ENCODE assay signal across 29 cellular contexts in the genomic region with DNA sequence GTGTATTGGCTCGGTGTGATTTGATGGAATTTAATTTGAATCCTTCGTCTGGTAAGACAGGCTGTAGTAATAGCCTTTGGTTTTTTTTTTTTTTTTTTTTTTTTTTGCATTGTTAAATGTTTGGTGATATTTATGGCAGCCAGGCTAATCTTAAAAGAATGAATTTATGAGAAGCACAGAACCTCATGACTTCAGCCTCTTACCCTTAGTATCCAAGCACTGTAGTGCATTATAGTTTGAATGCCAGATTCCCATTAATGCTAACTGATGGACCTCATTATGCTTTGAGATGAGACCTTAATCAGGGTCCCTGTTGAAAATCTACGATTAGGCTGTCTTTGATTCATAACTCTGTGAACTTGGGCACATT.
"Had no signal": no experiment of that assay in that cellular context is flagged by ENCODE, and none has a peak within 500 bp of the region (broad histone marks: within the 10 kb centered on the region; RNA-seq: fewer than 3 reads in every experiment).

No MANE protein-coding gene starts in this region.

- ATAC-seq: activated CD4-positive, alpha-beta T cell treated with anti-CD3 and anti-CD28 coated beads for 36 hours; activated CD8-positive, alpha-beta memory T cell treated with anti-CD3 and anti-CD28 coated beads, Interleukin-2, amount 10 ng/mL, durations not matched to agents 7 days and 5 days; activated CD8-positive, alpha-beta T cell treated with anti-CD3 and anti-CD28 coated beads, Interleukin-2, amount 10 ng/mL, durations not matched to agents 7 days and 5 days; activated naive CD4-positive, alpha-beta T cell treated with anti-CD3 and anti-CD28 coated beads, Interleukin-2, amount 50 U/mL, for 72 hours; body of pancreas; effector memory CD8-positive, alpha-beta T cell; left lobe of liver; mucosa of descending colon; natural killer cell treated with Interleukin-12 subunit alpha and Interleukin-12 subunit beta and Interleukin-15 and Interleukin-18, amount 100 ng/mL, for 72 hours; stimulated activated effector memory CD8-positive, alpha-beta T cell treated with anti-CD3 and anti-CD28 coated beads, Interleukin-12 subunit alpha, Interleukin-12 subunit beta, amount 100 ng/mL, for 72 hours; upper lobe of right lung had no signal

- H3K4me1 ChIP-seq: upper lobe of right lung had no signal

- H3K4me3 Mint-ChIP-seq: activated CD4-positive, alpha-beta T cell treated with anti-CD3 and anti-CD28 coated beads for 36 hours; activated CD8-positive, alpha-beta memory T cell treated with anti-CD3 and anti-CD28 coated beads, Interleukin-2, amount 10 ng/mL, durations not matched to agents 7 days and 5 days; activated CD8-positive, alpha-beta T cell treated with anti-CD3 and anti-CD28 coated beads, Interleukin-2, amount 10 ng/mL, durations not matched to agents 7 days and 5 days; effector memory CD8-positive, alpha-beta T cell; immature natural killer cell; natural killer cell treated with Interleukin-12 subunit alpha and Interleukin-12 subunit beta and Interleukin-15 and Interleukin-18, amount 100 ng/mL, for 72 hours; stimulated activated effector memory CD8-positive, alpha-beta T cell treated with anti-CD3 and anti-CD28 coated beads, Interleukin-12 subunit alpha, Interleukin-12 subunit beta, amount 100 ng/mL, for 72 hours; stimulated activated naive CD8-positive, alpha-beta T cell treated with anti-CD3 and anti-CD28 coated beads, Interleukin-15, Interleukin-2, amounts not matched to agents 100 ng/mL and 50 ng/mL, for 24 hours; T-helper 2 cell treated with Interferon-gamma antibody and Interleukin-4, amounts not matched to agents 5 μg/mL and 100 μg/mL, for 36 hours had no signal

- H3K27ac ChIP-seq: body of pancreas, cardiac muscle cell, coronary artery, ovary, thyroid gland, upper lobe of right lung had no signal

- H3K4me3 ChIP-seq: body of pancreas, cardiac muscle cell, coronary artery, heart left ventricle, lung, mucosa of descending colon, ovary, sigmoid colon, thyroid gland, upper lobe of right lung had no signal

- H3K4me1 Mint-ChIP-seq: activated CD8-positive, alpha-beta memory T cell treated with anti-CD3 and anti-CD28 coated beads, Interleukin-2, amount 10 ng/mL, durations not matched to agents 7 days and 5 days; immature natural killer cell; stimulated activated effector memory CD8-positive, alpha-beta T cell treated with anti-CD3 and anti-CD28 coated beads, Interleukin-12 subunit alpha, Interleukin-12 subunit beta, amount 100 ng/mL, for 72 hours had no signal

- H3K9me3 ChIP-seq: body of pancreas, heart left ventricle, mucosa of descending colon, ovary, sigmoid colon, thyroid gland, upper lobe of right lung had no signal

- DNase-seq: activated CD4-positive, alpha-beta T cell treated with anti-CD3 and anti-CD28 coated beads for 36 hours; activated CD4-positive, CD25-positive, alpha-beta regulatory T cell; activated CD8-positive, alpha-beta memory T cell treated with anti-CD3 and anti-CD28 coated beads, Interleukin-2, amount 10 ng/mL, durations not matched to agents 7 days and 5 days; activated CD8-positive, alpha-beta T cell treated with anti-CD3 and anti-CD28 coated beads, Interleukin-2, amount 10 ng/mL, durations not matched to agents 7 days and 5 days; activated naive CD4-positive, alpha-beta T cell; activated T-cell treated with anti-CD3 and anti-CD28 coated beads, Interleukin-2, amount 50 U/mL, for 48 hours; body of pancreas; effector memory CD8-positive, alpha-beta T cell; heart left ventricle; immature natural killer cell; kidney; mucosa of descending colon; ovary; sigmoid colon; small intestine; stimulated activated CD4-positive, alpha-beta T cell treated with anti-CD3 and anti-CD28 coated beads, Interleukin-4, amount 100 ng/mL, for 24 hours; thyroid gland; upper lobe of right lung had no signal

- H3K9me3 Mint-ChIP-seq: activated naive CD4-positive, alpha-beta T cell treated with anti-CD3 and anti-CD28 coated beads, Interleukin-2, amount 50 U/mL, for 72 hours; activated T-helper 2 cell treated with anti-CD3 and anti-CD28 coated beads, Interferon-gamma antibody, Interleukin-2, Interleukin-4, amounts not matched to agents 10 μg/mL and 5 μg/mL and 100 μg/mL, durations not matched to agents 14 hours and 24 hours and 36 hours; effector memory CD8-positive, alpha-beta T cell; stimulated activated effector memory CD8-positive, alpha-beta T cell treated with anti-CD3 and anti-CD28 coated beads, Interleukin-12 subunit alpha, Interleukin-12 subunit beta, amount 100 ng/mL, for 72 hours; stimulated activated naive CD8-positive, alpha-beta T cell treated with anti-CD3 and anti-CD28 coated beads, Interleukin-15, Interleukin-2, amounts not matched to agents 100 ng/mL and 50 ng/mL, for 24 hours; T-helper 2 cell treated with Interferon-gamma antibody and Interleukin-4, amounts not matched to agents 5 μg/mL and 100 μg/mL, for 36 hours had no signal

- H3K27me3 Mint-ChIP-seq: activated CD8-positive, alpha-beta memory T cell treated with anti-CD3 and anti-CD28 coated beads, Interleukin-2, amount 10 ng/mL, durations not matched to agents 7 days and 5 days; effector memory CD8-positive, alpha-beta T cell; natural killer cell treated with Interleukin-12 subunit alpha and Interleukin-12 subunit beta and Interleukin-15 and Interleukin-18, amount 100 ng/mL, for 72 hours; progenitor cell of endocrine pancreas had no signal

- H3K36me3 Mint-ChIP-seq: activated CD8-positive, alpha-beta memory T cell treated with anti-CD3 and anti-CD28 coated beads, Interleukin-2, amount 10 ng/mL, durations not matched to agents 7 days and 5 days; activated naive CD4-positive, alpha-beta T cell treated with anti-CD3 and anti-CD28 coated beads, Interleukin-2, amount 50 U/mL, for 72 hours; immature natural killer cell; natural killer cell treated with Interleukin-12 subunit alpha and Interleukin-12 subunit beta and Interleukin-15 and Interleukin-18, amount 100 ng/mL, for 72 hours; stimulated activated effector memory CD8-positive, alpha-beta T cell treated with anti-CD3 and anti-CD28 coated beads, Interleukin-12 subunit alpha, Interleukin-12 subunit beta, amount 100 ng/mL, for 72 hours had no signal

- H3K27me3 ChIP-seq: body of pancreas, cardiac muscle cell, heart left ventricle, ovary, sigmoid colon, thyroid gland, upper lobe of right lung had no signal

- H3K36me3 ChIP-seq: ovary, thyroid gland had no signal

- H3K27ac Mint-ChIP-seq: activated CD4-positive, alpha-beta T cell treated with anti-CD3 and anti-CD28 coated beads for 36 hours; activated CD8-positive, alpha-beta memory T cell treated with anti-CD3 and anti-CD28 coated beads, Interleukin-2, amount 10 ng/mL, durations not matched to agents 7 days and 5 days; activated CD8-positive, alpha-beta T cell treated with anti-CD3 and anti-CD28 coated beads, Interleukin-2, amount 10 ng/mL, durations not matched to agents 7 days and 5 days; activated naive CD4-positive, alpha-beta T cell treated with anti-CD3 and anti-CD28 coated beads, Interleukin-2, amount 50 U/mL, for 72 hours; activated T-helper 2 cell treated with anti-CD3 and anti-CD28 coated beads, Interferon-gamma antibody, Interleukin-2, Interleukin-4, amounts not matched to agents 10 μg/mL and 5 μg/mL and 100 μg/mL, durations not matched to agents 14 hours and 24 hours and 36 hours; effector memory CD8-positive, alpha-beta T cell; immature natural killer cell; natural killer cell treated with Interleukin-12 subunit alpha and Interleukin-12 subunit beta and Interleukin-15 and Interleukin-18, amount 100 ng/mL, for 72 hours; progenitor cell of endocrine pancreas; stimulated activated effector memory CD8-positive, alpha-beta T cell treated with anti-CD3 and anti-CD28 coated beads, Interleukin-12 subunit alpha, Interleukin-12 subunit beta, amount 100 ng/mL, for 72 hours; stimulated activated naive CD8-positive, alpha-beta T cell treated with anti-CD3 and anti-CD28 coated beads, Interleukin-15, Interleukin-2, amounts not matched to agents 100 ng/mL and 50 ng/mL, for 24 hours; T-helper 2 cell treated with Interferon-gamma antibody and Interleukin-4, amounts not matched to agents 5 μg/mL and 100 μg/mL, for 36 hours had no signal
